In genomic region chr16:59558679-59559078, GRCh38 we compare ENCODE assay signal across 22 cellular contexts.
DNase-seq lines count a peak whose midpoint lies in the region; ATAC-seq, FAIRE-seq and TF ChIP-seq lines count a peak whose summit lies in the region.
"Had no signal": no experiment of that assay in that cellular context is flagged by ENCODE, and none has a peak within 500 bp of the region (broad histone marks: within the 10 kb centered on the region; RNA-seq: fewer than 3 reads in every experiment).

No MANE protein-coding gene starts in this region.

- H3K36me3 ChIP-seq in GM23338 (ENCODE audit: insufficient read depth) (no peaks in the 10 kb centered on the region), K562 (ENCODE audit: control insufficient read depth, insufficient read depth, low read length) (no peaks in the 10 kb centered on the region)
- H3K36me3 ChIP-seq: BLaER1 treated with 17β-estradiol and CSF1 and Interleukin-3, amounts not matched to agents 10 nM and 100 nM had no signal

- no peak overlapping the region for H3K4me3 ChIP-seq in A549
- H3K4me3 ChIP-seq in GM23338, result no peak overlapping the region
- no peak overlapping the region for H3K4me3 ChIP-seq in K562
- H3K4me3 ChIP-seq: BLaER1 treated with 17β-estradiol and CSF1 and Interleukin-3, amounts not matched to agents 10 nM and 100 nM had no signal

- H3K4me3 Mint-ChIP-seq in GM23338, result no peak overlapping the region
- H3K4me3 Mint-ChIP-seq: B cell; CD4-positive, alpha-beta T cell; CD8-positive, alpha-beta T cell had no signal

- DNase-seq in A549 (ENCODE audit: low read depth in 1 of 2, low spot score in 1 of 2) (no peak), GM23338 (ENCODE audit: low spot score) (no peak), K562 (ENCODE audit: extremely low read depth in 1 of 4, low spot score in 3 of 4) (no peak), superior temporal gyrus (ENCODE audit: extremely low spot score) (no peak)
- DNase-seq: 8988T; AML-193; Caco-2; Calu3; CD4-positive, alpha-beta T cell; CD8-positive, alpha-beta T cell; DMS79 treated with DMSO at 0.1 percent for 48 hours; GF-D8 had no signal

- H3K27ac ChIP-seq in A549 (no peak overlapping the region), GM23338 (ENCODE audit: low read depth) (no peak overlapping the region), K562 (ENCODE audit: extremely low read depth, low read depth, low read length) (no peak overlapping the region)
- H3K27ac ChIP-seq: BLaER1 treated with 17β-estradiol and CSF1 and Interleukin-3, amounts not matched to agents 10 nM and 100 nM; C4-2B had no signal

- H4K20me1 ChIP-seq in GM23338 (replicated peaks; ENCODE audit: insufficient read depth), result no peaks in the 10 kb centered on the region
- H4K20me1 ChIP-seq in K562 (replicated peaks; ENCODE audit: control insufficient read depth, insufficient read depth, low read length), result no peaks in the 10 kb centered on the region
- H4K20me1 ChIP-seq: BLaER1 treated with 17β-estradiol and CSF1 and Interleukin-3, amounts not matched to agents 10 nM and 100 nM had no signal

- CTCF ChIA-PET in A549 (lab: Yijun Ruan, JAX) (no interaction called here), K562 (lab: Yijun Ruan, JAX; ENCODE audit: low intra/inter-chr PET ratio) (no interaction called here)

- no peaks in the 10 kb centered on the region for H3K27me3 Mint-ChIP-seq in GM23338 (ENCODE audit: insufficient read depth, low read depth, poor library complexity)
- H3K27me3 Mint-ChIP-seq: B cell; CD4-positive, alpha-beta T cell had no signal

- H3K4me1 ChIP-seq in A549 (0 out of 3 replicates have a peak, but pooled peaks cover 4% of the 10 kb centered on the region), GM23338 (ENCODE audit: insufficient read depth) (no peaks in the 10 kb centered on the region), K562 (replicated peaks in 1 of 2; ENCODE audit: control insufficient read depth in 2 of 2, insufficient read depth in 2 of 2, low read length in 2 of 2) (no peaks in the 10 kb centered on the region)
- H3K4me1 ChIP-seq: BLaER1 treated with 17β-estradiol and CSF1 and Interleukin-3, amounts not matched to agents 10 nM and 100 nM; Caco-2 had no signal

- POLR2A ChIA-PET in A549 (lab: Yijun Ruan, JAX) (interaction anchor here (0.7 kb wide), 1 partner anchor 15 kb away, joined by 4 read pairs; no protein-coding TSS in a partner anchor), K562 (lab: Yijun Ruan, JAX) (no interaction called here)

- TF ChIP-seq RAD21 in A549 (conservative IDR thresholded peaks at IDR 0.05 in 1 of 2, IDR thresholded peaks at IDR 0.05 in 1 of 2) (no peak), K562 (CRISPR knock-in tag; conservative IDR thresholded peaks at IDR 0.05 in 1 of 2, IDR thresholded peaks at IDR 0.05 in 1 of 2) (no peak)

- H3K4me2 ChIP-seq in A549, result no peak overlapping the region
- no peak overlapping the region for H3K4me2 ChIP-seq in GM23338
- no peak overlapping the region for H3K4me2 ChIP-seq in K562 (ENCODE audit: insufficient read depth, low read length)
- H3K4me2 ChIP-seq: BLaER1 treated with 17β-estradiol and CSF1 and Interleukin-3, amounts not matched to agents 10 nM and 100 nM had no signal

- H3K9ac ChIP-seq in K562 (ENCODE audit: insufficient read depth in 1 of 2, low read depth in 2 of 2, low read length in 2 of 2), result no peak overlapping the region
- H3K9ac ChIP-seq: BLaER1 treated with 17β-estradiol and CSF1 and Interleukin-3, amounts not matched to agents 10 nM and 100 nM had no signal

- H3K79me2 ChIP-seq in GM23338 (replicated peaks; ENCODE audit: insufficient read depth), result no peaks in the 10 kb centered on the region
- no peaks in the 10 kb centered on the region for H3K79me2 ChIP-seq in K562 (ENCODE audit: control insufficient read depth, insufficient read depth, low read length)

- FAIRE-seq in A549 (lab: Jason Lieb, UNC), result no peak
- no peak for FAIRE-seq in K562 (lab: Jason Lieb, UNC)
- FAIRE-seq: A204.1, D721Med, G401.6, GM12891, GM19239 had no signal

- H2AFZ ChIP-seq in GM23338 (0 out of 2 replicates have a peak overlapping the region, but pooled peaks have one; percentile 47), K562 (ENCODE audit: low read depth, low read length) (no peak overlapping the region)

- TF ChIP-seq CTCF in A549 (IDR thresholded peaks at IDR 0.05) (no peak), GM23338 (conservative IDR thresholded peaks at IDR 0.05; ENCODE audit: low read depth in 2 of 2) (no peak), K562 (IDR thresholded peaks at IDR 0.05 in 2 of 3, conservative IDR thresholded peaks at IDR 0.05 in 1 of 3; ENCODE audit: insufficient read depth in 2 of 3, low read depth in 1 of 3, low read length in 3 of 3) (no peak)

- TF ChIP-seq POLR2A in A549 (IDR thresholded peaks at IDR 0.05; ENCODE audit: low read length), result no peak
- TF ChIP-seq POLR2A in K562 (conservative IDR thresholded peaks at IDR 0.05), result no peak

- in situ Hi-C loops in K562 (cut with MboI), result no loop called here

- ATAC-seq in A549 (no peak), GM23338 (no peak), K562 (no peak), HG03457 (IDR thresholded peaks at IDR 0.05; ENCODE audit: unreplicated experiment) (no peak), HG03460 (IDR thresholded peaks at IDR 0.05; ENCODE audit: unreplicated experiment) (no peak)
- ATAC-seq: CD8-positive, alpha-beta T cell had no signal

- H3K27me3 ChIP-seq in GM23338 (ENCODE audit: insufficient read depth) (no peaks in the 10 kb centered on the region), K562 (ENCODE audit: control insufficient read depth in 2 of 2, insufficient read depth in 2 of 2, low read length in 2 of 2) (no peaks in the 10 kb centered on the region)
- H3K27me3 ChIP-seq: BLaER1 treated with 17β-estradiol and CSF1 and Interleukin-3, amounts not matched to agents 10 nM and 100 nM had no signal

- no TSS peak for BruUV-seq in K562 (replicated peaks; lab: Mats Ljungman, UMichigan)

- H3K4me1 Mint-ChIP-seq in GM23338, result no peaks in the 10 kb centered on the region
- H3K4me1 Mint-ChIP-seq: B cell had no signal

- no peaks in the 10 kb centered on the region for H3K9me3 Mint-ChIP-seq in GM23338
- H3K9me3 Mint-ChIP-seq: CD8-positive, alpha-beta T cell had no signal

- no peaks in the 10 kb centered on the region for H3K9me1 ChIP-seq in K562 (ENCODE audit: control insufficient read depth, insufficient read depth, low read length)

- H3K9me3 ChIP-seq in A549, result no peaks in the 10 kb centered on the region
- no peaks in the 10 kb centered on the region for H3K9me3 ChIP-seq in K562 (replicated peaks; ENCODE audit: control insufficient read depth, insufficient read depth, low read depth, low read length)
- H3K9me3 ChIP-seq: BLaER1 treated with 17β-estradiol and CSF1 and Interleukin-3, amounts not matched to agents 10 nM and 100 nM; Caco-2 had no signal

- TF ChIP-seq EP300 in A549 (IDR thresholded peaks at IDR 0.05), result no peak
- TF ChIP-seq EP300 in K562 (IDR thresholded peaks at IDR 0.05; ENCODE audit: low read length), result no peak

- H3K27ac Mint-ChIP-seq in GM23338, result no peak overlapping the region
- H3K27ac Mint-ChIP-seq: B cell; CD4-positive, alpha-beta T cell; CD8-positive, alpha-beta T cell had no signal

- no peaks in the 10 kb centered on the region for H3K36me3 Mint-ChIP-seq in GM23338 (ENCODE audit: low read depth)
- H3K36me3 Mint-ChIP-seq: CD8-positive, alpha-beta T cell had no signal

- no peaks in the 10 kb centered on the region for H3F3A ChIP-seq in GM23338 (replicated peaks; ENCODE audit: low read depth)

- H3K9me2 ChIP-seq in GM23338 (ENCODE audit: insufficient read depth), result no peaks in the 10 kb centered on the region

- intact Hi-C loops in K562 (cut with micrococcal nuclease), result no loop called here

TF ChIP-seq in A549, 52 proteins besides CTCF, POLR2A, EP300 and RAD21:
- peak; percentile 91 for TF ChIP-seq MAFK (IDR thresholded peaks at IDR 0.05; ENCODE audit: partially characterized antibody)
- no peak for TF ChIP-seq ZC3H11A (IDR thresholded peaks at IDR 0.05)
- TF ChIP-seq CBX8 (IDR thresholded peaks at IDR 0.05), result no peak

TF ChIP-seq in GM23338, 12 proteins besides CTCF, POLR2A, EP300 and RAD21 (continues in another document):
- TF ChIP-seq CREB1 (CRISPR knock-in tag; IDR thresholded peaks at IDR 0.05; ENCODE audit: low read depth), result no peak
- TF ChIP-seq, protein P1, sequence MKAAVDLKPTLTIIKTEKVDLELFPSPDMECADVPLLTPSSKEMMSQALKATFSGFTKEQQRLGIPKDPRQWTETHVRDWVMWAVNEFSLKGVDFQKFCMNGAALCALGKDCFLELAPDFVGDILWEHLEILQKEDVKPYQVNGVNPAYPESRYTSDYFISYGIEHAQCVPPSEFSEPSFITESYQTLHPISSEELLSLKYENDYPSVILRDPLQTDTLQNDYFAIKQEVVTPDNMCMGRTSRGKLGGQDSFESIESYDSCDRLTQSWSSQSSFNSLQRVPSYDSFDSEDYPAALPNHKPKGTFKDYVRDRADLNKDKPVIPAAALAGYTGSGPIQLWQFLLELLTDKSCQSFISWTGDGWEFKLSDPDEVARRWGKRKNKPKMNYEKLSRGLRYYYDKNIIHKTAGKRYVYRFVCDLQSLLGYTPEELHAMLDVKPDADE (IDR thresholded peaks at IDR 0.05), result no peak
- no peak for TF ChIP-seq ZNF331 (CRISPR knock-in tag; IDR thresholded peaks at IDR 0.05; ENCODE audit: low read depth)
- TF ChIP-seq ZNF114 (CRISPR knock-in tag; IDR thresholded peaks at IDR 0.05), result no peak
- no peak for TF ChIP-seq EZH2 (IDR thresholded peaks at IDR 0.05; ENCODE audit: low read depth, unreplicated experiment)
- TF ChIP-seq POLR2AphosphoS5 (IDR thresholded peaks at IDR 0.05; ENCODE audit: low read depth), result no peak

TF ChIP-seq in K562, 482 proteins besides CTCF, POLR2A, EP300 and RAD21:
- TF ChIP-seq MAFF (IDR thresholded peaks at IDR 0.05; ENCODE audit: low read length) (peak; percentile 63; the same call in 1 of the 2 replicates), HMBOX1 (IDR thresholded peaks at IDR 0.05) (no peak), MAFK (IDR thresholded peaks at IDR 0.05; ENCODE audit: low read length) (peak; percentile 29; the same call in 1 of the 2 replicates), MAFG (tag; conservative IDR thresholded peaks at IDR 0.05) (peak; percentile 60), ZNF316 (IDR thresholded peaks at IDR 0.05) (peak; percentile 77), C11orf30 (IDR thresholded peaks at IDR 0.05; ENCODE audit: low read depth) (peak; percentile 57; the same call in 1 of the 2 replicates), ZNF212 (CRISPR knock-in tag; IDR thresholded peaks at IDR 0.05) (no peak), TRIM24 (IDR thresholded peaks at IDR 0.05) (no peak)

Comparison
In these comparisons a context has a peak if more than half of its experiments do, and no peak if none do; other contexts are left out.
1. Of the 35 proteins assayed by ChIP-seq in both K562 and A549: peak only in K562: none; only in A549: none; in both: MAFK; in neither: 34.